In genomic region chr10:1049425-1049958, GRCh38 we compare ENCODE assay signal across 1 cellular context.
TF ChIP-seq lines count a peak whose summit lies in the region.

No MANE protein-coding gene starts in this region.

TF ChIP-seq in HEK293, 187 proteins besides CTCF, POLR2A, EP300 and RAD21 (continued from another document):
- TF ChIP-seq ZBTB11 (tag by site-specific recombination; conservative IDR thresholded peaks at IDR 0.05; ENCODE audit: low read depth) (peak; percentile 21; the same call in 1 of the 2 replicates), HOXA7 (CRISPR knock-in tag; IDR thresholded peaks at IDR 0.05; ENCODE audit: borderline replicate concordance) (no peak), ZNF341 (tag by site-specific recombination; IDR thresholded peaks at IDR 0.05; ENCODE audit: low read depth) (peak; percentile 71), ZSCAN30 (tag by site-specific recombination; IDR thresholded peaks at IDR 0.05) (no peak), ZNF146 (tag by site-specific recombination; IDR thresholded peaks at IDR 0.05) (0 out of 2 replicates have a peak, but pooled peaks have one; percentile 3), ZNF23 (tag by site-specific recombination; IDR thresholded peaks at IDR 0.05; ENCODE audit: borderline replicate concordance) (no peak), PRDM10 (tag by site-specific recombination; IDR thresholded peaks at IDR 0.05) (peak; percentile 95), ZBTB48 (tag by site-specific recombination; IDR thresholded peaks at IDR 0.05) (no peak), ZNF114 (tag by site-specific recombination; IDR thresholded peaks at IDR 0.05) (no peak), ZNF629 (tag by site-specific recombination; IDR thresholded peaks at IDR 0.05) (no peak), ZNF777 (tag by site-specific recombination; IDR thresholded peaks at IDR 0.05; ENCODE audit: borderline replicate concordance) (no peak)
TF ChIP-seq in HEK293: peak in this region for 13.
